ENCODE assay signal across 19 cellular contexts in genomic region chr17:77826132-77826873, GRCh38.
DNase-seq lines count a peak whose midpoint lies in the region; ATAC-seq, FAIRE-seq and TF ChIP-seq lines count a peak whose summit lies in the region.
"Had no signal": no experiment of that assay in that cellular context is flagged by ENCODE, and none has a peak within 500 bp of the region (broad histone marks: within the 10 kb centered on the region; RNA-seq: fewer than 3 reads in every experiment).

No MANE protein-coding gene starts in this region.

- no peaks in the 10 kb centered on the region for H3K9me3 Mint-ChIP-seq in activated T-cell treated with anti-CD3 and anti-CD28 coated beads, Interleukin-2, amount 50 U/mL, for 24 hours

- no peak overlapping the region for H3K4me3 Mint-ChIP-seq in activated T-cell treated with anti-CD3 and anti-CD28 coated beads, Interleukin-2, amount 50 U/mL, for 24 hours
- H3K4me3 Mint-ChIP-seq: B cell, CD14-positive monocyte had no signal

- no peak overlapping the region; the same call in 1 of the 2 replicates for H4K8ac ChIP-seq in H1 (ENCODE audit: extremely low read depth, insufficient read depth, low read length)

- no peak for TF ChIP-seq CTCF in RWPE2 (IDR thresholded peaks at IDR 0.05; ENCODE audit: poor library complexity, severe bottlenecking)
- TF ChIP-seq CTCF in H1 (IDR thresholded peaks at IDR 0.05; ENCODE audit: control extremely low read depth in 1 of 3, insufficient read depth in 1 of 3, low read depth in 1 of 3, low read length in 3 of 3): no peak

- peak overlapping the region; percentile 18 for H4K91ac ChIP-seq in H1 (replicated peaks; ENCODE audit: insufficient read length, low read length)

- H3K4me3 ChIP-seq in RWPE2 (ENCODE audit: severe bottlenecking): no peak overlapping the region
- H3K4me3 ChIP-seq in H1 (ENCODE audit: extremely low read depth in 1 of 4, insufficient read depth in 2 of 4, low read depth in 3 of 4, low read length in 4 of 4): no peak overlapping the region
- H3K4me3 ChIP-seq: Peyer's patch had no signal

- no peak overlapping the region for H3K27ac Mint-ChIP-seq in activated T-cell treated with anti-CD3 and anti-CD28 coated beads, Interleukin-2, amount 50 U/mL, for 24 hours
- H3K27ac Mint-ChIP-seq: B cell, CD14-positive monocyte had no signal

- peak overlapping the region; percentile 64; the same call in 1 of the 2 replicates for H3K18ac ChIP-seq in H1 (ENCODE audit: extremely low read depth, low read length)

- H3K56ac ChIP-seq in H1 (replicated peaks; ENCODE audit: insufficient read length, low read depth, low read length): no peak overlapping the region

- H3K36me3 ChIP-seq in RWPE2 (ENCODE audit: low read depth) (no peaks in the 10 kb centered on the region), H1 (ENCODE audit: control insufficient read depth in 2 of 4, insufficient read depth in 4 of 4, low read length in 3 of 4) (no peaks in the 10 kb centered on the region)
- H3K36me3 ChIP-seq: Peyer's patch had no signal

- FAIRE-seq in H1 (lab: Jason Lieb, UNC): no peak
- FAIRE-seq: A204.1, G401.6, GM19239 had no signal

- no peak overlapping the region for H3K23ac ChIP-seq in H1 (ENCODE audit: insufficient read length)

- peak overlapping the region; percentile 87; the same call in 1 of the 2 replicates for H2BK12ac ChIP-seq in H1 (ENCODE audit: low read depth, low read length)

- H3K4me1 ChIP-seq in RWPE2 (ENCODE audit: insufficient read depth, poor library complexity, severe bottlenecking) (peaks cover 10% of the 10 kb centered on the region), H1 (replicated peaks in 1 of 4; ENCODE audit: control insufficient read depth in 3 of 4, insufficient read depth in 4 of 4, low read length in 3 of 4) (peaks cover 0 to 35% (median 17%) of the 10 kb centered on the region in 4 experiments; a peak in 6 of 7 replicates)

- CTCF ChIA-PET in H1 (lab: Charles Lee; ENCODE audit: partially characterized antibody): interaction anchor here (0.6 to 2.0 kb wide), 9 partner anchors 9 to 958 kb away, joined by 3 to 5 read pairs (median 3); no protein-coding TSS in a partner anchor

- H3K27me3 ChIP-seq in RWPE2 (ENCODE audit: insufficient read depth, poor library complexity, severe bottlenecking): no peaks in the 10 kb centered on the region
- no peaks in the 10 kb centered on the region; a peak in 3 of 7 replicates for H3K27me3 ChIP-seq in H1 (replicated peaks in 1 of 4; ENCODE audit: control insufficient read depth in 3 of 4, extremely low read depth in 1 of 4, insufficient read depth in 3 of 4, low read length in 3 of 4)
- H3K27me3 ChIP-seq: Peyer's patch had no signal

- H2BK15ac ChIP-seq in H1 (ENCODE audit: low read length): peak overlapping the region; percentile 81

- H2BK20ac ChIP-seq in H1 (ENCODE audit: low read length): peak overlapping the region; percentile 96; the same call in 1 of the 2 replicates

- 84% methylated on average over 5 of the region's 8 CpGs; no CpG with 5 or more reads in 1 of the 2 experiments for WGBS in H1 (ENCODE audit: extremely low coverage in 1 of 2, insufficient coverage in 1 of 2, insufficient read length in 1 of 2, insufficient replicate concordance in 2 of 2, low coverage in 1 of 2, low lambda C conversion rate in 2 of 2, missing lambda C conversion rate in 1 of 2), 2 experiments

- no peak for TF ChIP-seq EP300 in H1 (IDR thresholded peaks at IDR 0.05; ENCODE audit: borderline replicate concordance in 1 of 2, low read depth in 2 of 2, low read length in 2 of 2)

- no peaks in the 10 kb centered on the region for H3K36me3 Mint-ChIP-seq in activated T-cell treated with anti-CD3 and anti-CD28 coated beads, Interleukin-2, amount 50 U/mL, for 24 hours (ENCODE audit: low read depth)
- H3K36me3 Mint-ChIP-seq: CD14-positive monocyte had no signal

- peak; percentile 13 for DNase-seq in activated T-cell treated with anti-CD3 and anti-CD28 coated beads, Interleukin-2, amount 50 U/mL, for 1 hour
- no peak for DNase-seq in activated T-cell treated with anti-CD3 and anti-CD28 coated beads, Interleukin-2, amount 50 U/mL, for 24 hours
- DNase-seq in RWPE2 (ENCODE audit: low spot score) (peak; percentile 27), H1 (ENCODE audit: low read depth in 1 of 2, low spot score in 2 of 2) (no peak), posterior vena cava (ENCODE audit: low spot score) (peak; percentile 69), AG08396 (ENCODE audit: low spot score) (no peak)
- DNase-seq: GOT3, Kasumi-1, NCI-H187, NCI-H2227 treated with DMSO at 0.1 percent for 48 hours, NCI-H510A had no signal

- TF ChIP-seq RAD21 in H1 (IDR thresholded peaks at IDR 0.05 in 1 of 2, conservative IDR thresholded peaks at IDR 0.05 in 1 of 2; ENCODE audit: low read depth in 2 of 2, low read length in 2 of 2): no peak

- H4K5ac ChIP-seq in H1 (ENCODE audit: insufficient read length, low read depth, low read length): no peak overlapping the region

- H3K79me2 ChIP-seq in H1 (ENCODE audit: control insufficient read depth in 1 of 2, insufficient read depth in 2 of 2, low read length in 2 of 2): no peaks in the 10 kb centered on the region

- no peak overlapping the region for H3K14ac ChIP-seq in H1 (ENCODE audit: insufficient read length)

- 0 out of 2 replicates have a peak overlapping the region, but pooled peaks have one; percentile 54 for H2AK5ac ChIP-seq in H1 (ENCODE audit: low read depth, low read length)

- H2BK5ac ChIP-seq in H1 (ENCODE audit: low read depth, low read length): 0 out of 2 replicates have a peak overlapping the region, but pooled peaks have one; percentile 32

- no peak overlapping the region for H2AFZ ChIP-seq in H1 (ENCODE audit: low read length)

- intact Hi-C loops in posterior vena cava (cut with DNase I): no loop called here

- no peak overlapping the region for H3K9ac ChIP-seq in H1 (replicated peaks in 1 of 4; ENCODE audit: extremely low read depth in 1 of 4, low read depth in 3 of 4, low read length in 3 of 4)

- no peaks in the 10 kb centered on the region for H3K79me1 ChIP-seq in H1 (ENCODE audit: low read depth, low read length)

- H3K4me2 ChIP-seq in H1 (ENCODE audit: insufficient read depth in 1 of 2, low read depth in 2 of 2, low read length in 2 of 2): no peak overlapping the region

- POLR2A ChIA-PET in H1 (lab: Charles Lee; ENCODE audit: partially characterized antibody): interaction anchor here (0.7 to 1.0 kb wide), 3 partner anchors 18 to 40 kb away, joined by 3 to 4 read pairs (median 3); no protein-coding TSS in a partner anchor

- H3K4ac ChIP-seq in H1 (replicated peaks; ENCODE audit: insufficient read length, low read depth, low read length): no peak overlapping the region

- no peaks in the 10 kb centered on the region for H4K20me1 ChIP-seq in H1 (replicated peaks in 1 of 2; ENCODE audit: control insufficient read depth in 1 of 2, insufficient read depth in 2 of 2, low read length in 2 of 2)

- H3K23me2 ChIP-seq in H1 (ENCODE audit: low read depth, low read length): no peaks in the 10 kb centered on the region; the same call in 1 of the 2 replicates

- H3K9me3 ChIP-seq in RWPE2 (ENCODE audit: severe bottlenecking): no peaks in the 10 kb centered on the region
- no peaks in the 10 kb centered on the region for H3K9me3 ChIP-seq in H1 (ENCODE audit: insufficient read depth in 2 of 2, low read depth in 1 of 2, low read length in 1 of 2)
- H3K9me3 ChIP-seq: Peyer's patch had no signal

- no peak overlapping the region for H2BK120ac ChIP-seq in H1 (replicated peaks; ENCODE audit: low read depth, low read length)

- H3K27ac ChIP-seq in RWPE2 (ENCODE audit: poor library complexity, severe bottlenecking): no peak overlapping the region
- no peak overlapping the region for H3K27ac ChIP-seq in H1 (ENCODE audit: low read depth, low read length)
- H3K27ac ChIP-seq: Peyer's patch had no signal

- H3K4me1 Mint-ChIP-seq in activated T-cell treated with anti-CD3 and anti-CD28 coated beads, Interleukin-2, amount 50 U/mL, for 24 hours (ENCODE audit: low read depth): peaks cover 15% of the 10 kb centered on the region
- H3K4me1 Mint-ChIP-seq: B cell had no signal

- no peak for TF ChIP-seq POLR2A in H1 (IDR thresholded peaks at IDR 0.05; ENCODE audit: control extremely low read depth in 1 of 2, low read depth in 2 of 2, low read length in 2 of 2)

- no peak for ATAC-seq in RWPE2 (ENCODE audit: low read depth)
- no peak for ATAC-seq in HG03354 (IDR thresholded peaks at IDR 0.05; ENCODE audit: poor library complexity, severe bottlenecking, unreplicated experiment)
- ATAC-seq in GM18519 (IDR thresholded peaks at IDR 0.05; ENCODE audit: low FRiP score, unreplicated experiment): no peak

- H3K27me3 Mint-ChIP-seq in activated T-cell treated with anti-CD3 and anti-CD28 coated beads, Interleukin-2, amount 50 U/mL, for 24 hours: no peaks in the 10 kb centered on the region

TF ChIP-seq in H1, 55 proteins besides CTCF, POLR2A, EP300 and RAD21 (continues in another document):
- TF ChIP-seq RFX5 (IDR thresholded peaks at IDR 0.05; ENCODE audit: borderline replicate concordance, low read depth, low read length): no peak
- TF ChIP-seq SIRT6 (IDR thresholded peaks at IDR 0.05; ENCODE audit: low read length): no peak
- TF ChIP-seq EGR1 (IDR thresholded peaks at IDR 0.05; ENCODE audit: borderline replicate concordance, low read depth, low read length): no peak
- no peak for TF ChIP-seq JUN (IDR thresholded peaks at IDR 0.05; ENCODE audit: low read depth, low read length)
- no peak for TF ChIP-seq GABPA (IDR thresholded peaks at IDR 0.05; ENCODE audit: borderline replicate concordance, insufficient read depth, low read length)
- TF ChIP-seq TEAD4 (IDR thresholded peaks at IDR 0.05; ENCODE audit: low read depth, low read length): no peak
- no peak for TF ChIP-seq YY1 (IDR thresholded peaks at IDR 0.05; ENCODE audit: low read depth, low read length)
- no peak for TF ChIP-seq PHF8 (conservative IDR thresholded peaks at IDR 0.05; ENCODE audit: low read depth, low read length)
- no peak for TF ChIP-seq RNF2 (IDR thresholded peaks at IDR 0.05; ENCODE audit: borderline replicate concordance, low read depth, low read length, missing control alignments, poor library complexity, severe bottlenecking)
- TF ChIP-seq POLR2AphosphoS5 (IDR thresholded peaks at IDR 0.05; ENCODE audit: low read depth, low read length): no peak
- no peak for TF ChIP-seq KDM4A (IDR thresholded peaks at IDR 0.05; ENCODE audit: low read depth, low read length, severe bottlenecking)
- no peak for TF ChIP-seq SP4 (IDR thresholded peaks at IDR 0.05; ENCODE audit: low read length)
- no peak for TF ChIP-seq CBX5 (IDR thresholded peaks at IDR 0.05; ENCODE audit: low read depth, low read length)
- TF ChIP-seq RXRA (IDR thresholded peaks at IDR 0.05; ENCODE audit: insufficient read depth, low read depth, low read length): no peak
- TF ChIP-seq POU5F1 (IDR thresholded peaks at IDR 0.05; ENCODE audit: low read depth, low read length): no peak
- TF ChIP-seq, protein P1, sequence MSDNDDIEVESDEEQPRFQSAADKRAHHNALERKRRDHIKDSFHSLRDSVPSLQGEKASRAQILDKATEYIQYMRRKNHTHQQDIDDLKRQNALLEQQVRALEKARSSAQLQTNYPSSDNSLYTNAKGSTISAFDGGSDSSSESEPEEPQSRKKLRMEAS (IDR thresholded peaks at IDR 0.05): no peak

Comparison
In these comparisons a context has a peak if more than half of its experiments do, and no peak if none do; other contexts are left out.
1. DNase-seq: peak in activated T-cell treated with anti-CD3 and anti-CD28 coated beads, Interleukin-2, amount 50 U/mL, for 1 hour (single experiment), RWPE2 (single experiment) and posterior vena cava (single experiment); none in activated T-cell treated with anti-CD3 and anti-CD28 coated beads, Interleukin-2, amount 50 U/mL, for 24 hours (single experiment), H1 (0 of 2) and AG08396 (single experiment).